ENCODE assay signal across 1 cellular context in the genomic region with DNA sequence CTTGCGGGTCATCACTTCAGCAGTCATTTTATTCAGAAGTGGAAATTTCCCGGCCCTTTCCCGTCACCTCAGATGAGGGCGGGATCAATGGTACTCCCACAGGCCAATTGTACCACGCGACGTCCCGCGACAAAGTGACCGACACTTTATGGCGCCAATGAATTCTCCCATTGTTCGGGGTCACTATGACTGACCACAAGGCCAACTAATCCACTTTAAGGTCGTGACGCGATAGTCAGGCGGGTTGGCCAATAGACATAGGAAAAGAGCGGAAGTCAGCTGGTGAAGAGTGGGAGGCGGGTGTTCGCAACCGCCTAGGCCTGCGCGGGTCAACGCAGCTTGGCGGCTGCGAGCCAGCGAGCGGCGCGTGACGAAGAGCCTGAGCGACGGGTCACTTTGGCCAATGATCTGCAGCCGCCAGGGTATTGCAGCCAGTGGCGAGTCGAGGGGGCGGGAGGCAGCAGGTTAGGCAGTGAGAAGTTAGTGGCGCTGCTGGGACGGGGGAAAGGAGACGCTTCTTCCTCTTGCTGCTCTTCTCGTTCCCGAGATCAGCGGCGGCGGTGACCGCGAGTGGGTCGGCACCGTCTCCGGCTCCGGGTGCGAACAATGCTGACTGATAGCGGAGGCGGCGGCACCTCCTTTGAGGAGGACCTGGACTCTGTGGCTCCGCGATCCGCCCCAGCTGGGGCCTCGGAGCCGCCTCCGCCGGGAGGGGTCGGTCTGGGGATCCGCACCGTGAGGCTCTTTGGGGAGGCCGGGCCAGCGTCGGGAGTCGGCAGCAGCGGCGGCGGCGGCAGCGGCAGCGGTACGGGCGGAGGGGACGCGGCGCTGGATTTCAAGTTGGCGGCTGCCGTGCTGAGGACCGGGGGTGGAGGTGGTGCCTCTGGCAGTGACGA.
TF ChIP-seq lines count a peak whose summit lies in the region.

A gene with protein sequence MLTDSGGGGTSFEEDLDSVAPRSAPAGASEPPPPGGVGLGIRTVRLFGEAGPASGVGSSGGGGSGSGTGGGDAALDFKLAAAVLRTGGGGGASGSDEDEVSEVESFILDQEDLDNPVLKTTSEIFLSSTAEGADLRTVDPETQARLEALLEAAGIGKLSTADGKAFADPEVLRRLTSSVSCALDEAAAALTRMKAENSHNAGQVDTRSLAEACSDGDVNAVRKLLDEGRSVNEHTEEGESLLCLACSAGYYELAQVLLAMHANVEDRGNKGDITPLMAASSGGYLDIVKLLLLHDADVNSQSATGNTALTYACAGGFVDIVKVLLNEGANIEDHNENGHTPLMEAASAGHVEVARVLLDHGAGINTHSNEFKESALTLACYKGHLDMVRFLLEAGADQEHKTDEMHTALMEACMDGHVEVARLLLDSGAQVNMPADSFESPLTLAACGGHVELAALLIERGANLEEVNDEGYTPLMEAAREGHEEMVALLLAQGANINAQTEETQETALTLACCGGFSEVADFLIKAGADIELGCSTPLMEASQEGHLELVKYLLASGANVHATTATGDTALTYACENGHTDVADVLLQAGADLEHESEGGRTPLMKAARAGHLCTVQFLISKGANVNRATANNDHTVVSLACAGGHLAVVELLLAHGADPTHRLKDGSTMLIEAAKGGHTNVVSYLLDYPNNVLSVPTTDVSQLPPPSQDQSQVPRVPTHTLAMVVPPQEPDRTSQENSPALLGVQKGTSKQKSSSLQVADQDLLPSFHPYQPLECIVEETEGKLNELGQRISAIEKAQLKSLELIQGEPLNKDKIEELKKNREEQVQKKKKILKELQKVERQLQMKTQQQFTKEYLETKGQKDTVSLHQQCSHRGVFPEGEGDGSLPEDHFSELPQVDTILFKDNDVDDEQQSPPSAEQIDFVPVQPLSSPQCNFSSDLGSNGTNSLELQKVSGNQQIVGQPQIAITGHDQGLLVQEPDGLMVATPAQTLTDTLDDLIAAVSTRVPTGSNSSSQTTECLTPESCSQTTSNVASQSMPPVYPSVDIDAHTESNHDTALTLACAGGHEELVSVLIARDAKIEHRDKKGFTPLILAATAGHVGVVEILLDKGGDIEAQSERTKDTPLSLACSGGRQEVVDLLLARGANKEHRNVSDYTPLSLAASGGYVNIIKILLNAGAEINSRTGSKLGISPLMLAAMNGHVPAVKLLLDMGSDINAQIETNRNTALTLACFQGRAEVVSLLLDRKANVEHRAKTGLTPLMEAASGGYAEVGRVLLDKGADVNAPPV (N-terminal part only) (plus strand): TSS at position 472 of the 896 bp plus-strand sequence. CDS start 135 bp downstream, at position 607.

TF ChIP-seq in K562, 482 proteins besides CTCF, POLR2A, EP300 and RAD21 (continued from another document and continues in another):
- TF ChIP-seq, protein P1, sequence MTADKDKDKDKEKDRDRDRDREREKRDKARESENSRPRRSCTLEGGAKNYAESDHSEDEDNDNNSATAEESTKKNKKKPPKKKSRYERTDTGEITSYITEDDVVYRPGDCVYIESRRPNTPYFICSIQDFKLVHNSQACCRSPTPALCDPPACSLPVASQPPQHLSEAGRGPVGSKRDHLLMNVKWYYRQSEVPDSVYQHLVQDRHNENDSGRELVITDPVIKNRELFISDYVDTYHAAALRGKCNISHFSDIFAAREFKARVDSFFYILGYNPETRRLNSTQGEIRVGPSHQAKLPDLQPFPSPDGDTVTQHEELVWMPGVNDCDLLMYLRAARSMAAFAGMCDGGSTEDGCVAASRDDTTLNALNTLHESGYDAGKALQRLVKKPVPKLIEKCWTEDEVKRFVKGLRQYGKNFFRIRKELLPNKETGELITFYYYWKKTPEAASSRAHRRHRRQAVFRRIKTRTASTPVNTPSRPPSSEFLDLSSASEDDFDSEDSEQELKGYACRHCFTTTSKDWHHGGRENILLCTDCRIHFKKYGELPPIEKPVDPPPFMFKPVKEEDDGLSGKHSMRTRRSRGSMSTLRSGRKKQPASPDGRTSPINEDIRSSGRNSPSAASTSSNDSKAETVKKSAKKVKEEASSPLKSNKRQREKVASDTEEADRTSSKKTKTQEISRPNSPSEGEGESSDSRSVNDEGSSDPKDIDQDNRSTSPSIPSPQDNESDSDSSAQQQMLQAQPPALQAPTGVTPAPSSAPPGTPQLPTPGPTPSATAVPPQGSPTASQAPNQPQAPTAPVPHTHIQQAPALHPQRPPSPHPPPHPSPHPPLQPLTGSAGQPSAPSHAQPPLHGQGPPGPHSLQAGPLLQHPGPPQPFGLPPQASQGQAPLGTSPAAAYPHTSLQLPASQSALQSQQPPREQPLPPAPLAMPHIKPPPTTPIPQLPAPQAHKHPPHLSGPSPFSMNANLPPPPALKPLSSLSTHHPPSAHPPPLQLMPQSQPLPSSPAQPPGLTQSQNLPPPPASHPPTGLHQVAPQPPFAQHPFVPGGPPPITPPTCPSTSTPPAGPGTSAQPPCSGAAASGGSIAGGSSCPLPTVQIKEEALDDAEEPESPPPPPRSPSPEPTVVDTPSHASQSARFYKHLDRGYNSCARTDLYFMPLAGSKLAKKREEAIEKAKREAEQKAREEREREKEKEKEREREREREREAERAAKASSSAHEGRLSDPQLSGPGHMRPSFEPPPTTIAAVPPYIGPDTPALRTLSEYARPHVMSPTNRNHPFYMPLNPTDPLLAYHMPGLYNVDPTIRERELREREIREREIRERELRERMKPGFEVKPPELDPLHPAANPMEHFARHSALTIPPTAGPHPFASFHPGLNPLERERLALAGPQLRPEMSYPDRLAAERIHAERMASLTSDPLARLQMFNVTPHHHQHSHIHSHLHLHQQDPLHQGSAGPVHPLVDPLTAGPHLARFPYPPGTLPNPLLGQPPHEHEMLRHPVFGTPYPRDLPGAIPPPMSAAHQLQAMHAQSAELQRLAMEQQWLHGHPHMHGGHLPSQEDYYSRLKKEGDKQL (CRISPR knock-in tag; IDR thresholded peaks at IDR 0.05; ENCODE audit: borderline replicate concordance), result no peak
- TF ChIP-seq, protein P2, sequence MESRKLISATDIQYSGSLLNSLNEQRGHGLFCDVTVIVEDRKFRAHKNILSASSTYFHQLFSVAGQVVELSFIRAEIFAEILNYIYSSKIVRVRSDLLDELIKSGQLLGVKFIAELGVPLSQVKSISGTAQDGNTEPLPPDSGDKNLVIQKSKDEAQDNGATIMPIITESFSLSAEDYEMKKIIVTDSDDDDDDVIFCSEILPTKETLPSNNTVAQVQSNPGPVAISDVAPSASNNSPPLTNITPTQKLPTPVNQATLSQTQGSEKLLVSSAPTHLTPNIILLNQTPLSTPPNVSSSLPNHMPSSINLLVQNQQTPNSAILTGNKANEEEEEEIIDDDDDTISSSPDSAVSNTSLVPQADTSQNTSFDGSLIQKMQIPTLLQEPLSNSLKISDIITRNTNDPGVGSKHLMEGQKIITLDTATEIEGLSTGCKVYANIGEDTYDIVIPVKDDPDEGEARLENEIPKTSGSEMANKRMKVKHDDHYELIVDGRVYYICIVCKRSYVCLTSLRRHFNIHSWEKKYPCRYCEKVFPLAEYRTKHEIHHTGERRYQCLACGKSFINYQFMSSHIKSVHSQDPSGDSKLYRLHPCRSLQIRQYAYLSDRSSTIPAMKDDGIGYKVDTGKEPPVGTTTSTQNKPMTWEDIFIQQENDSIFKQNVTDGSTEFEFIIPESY (CRISPR knock-in tag; IDR thresholded peaks at IDR 0.05), result no peak
- TF ChIP-seq HNRNPL (IDR thresholded peaks at IDR 0.05; ENCODE audit: low read depth, low read length) (no peak), RFX7 (CRISPR knock-in tag; IDR thresholded peaks at IDR 0.05) (no peak), RFX1 (IDR thresholded peaks at IDR 0.05) (peak; percentile 56; the same call in 1 of the 2 replicates), BCL6 (CRISPR knock-in tag; IDR thresholded peaks at IDR 0.05) (no peak), SRSF1 (IDR thresholded peaks at IDR 0.05; ENCODE audit: low read depth, low read length) (no peak), C11orf30 (IDR thresholded peaks at IDR 0.05; ENCODE audit: low read depth) (peak; percentile 73), ETS2 (tag; IDR thresholded peaks at IDR 0.05; ENCODE audit: borderline replicate concordance, poor library complexity, severe bottlenecking) (no peak), ZFP36 (IDR thresholded peaks at IDR 0.05; ENCODE audit: low read depth, low read length, partially characterized antibody) (no peak), FOXP1 (CRISPR knock-in tag; IDR thresholded peaks at IDR 0.05) (no peak; the same call in 1 of the 2 replicates), NBN (IDR thresholded peaks at IDR 0.05; ENCODE audit: low read depth) (no peak)
- TF ChIP-seq, protein P3, sequence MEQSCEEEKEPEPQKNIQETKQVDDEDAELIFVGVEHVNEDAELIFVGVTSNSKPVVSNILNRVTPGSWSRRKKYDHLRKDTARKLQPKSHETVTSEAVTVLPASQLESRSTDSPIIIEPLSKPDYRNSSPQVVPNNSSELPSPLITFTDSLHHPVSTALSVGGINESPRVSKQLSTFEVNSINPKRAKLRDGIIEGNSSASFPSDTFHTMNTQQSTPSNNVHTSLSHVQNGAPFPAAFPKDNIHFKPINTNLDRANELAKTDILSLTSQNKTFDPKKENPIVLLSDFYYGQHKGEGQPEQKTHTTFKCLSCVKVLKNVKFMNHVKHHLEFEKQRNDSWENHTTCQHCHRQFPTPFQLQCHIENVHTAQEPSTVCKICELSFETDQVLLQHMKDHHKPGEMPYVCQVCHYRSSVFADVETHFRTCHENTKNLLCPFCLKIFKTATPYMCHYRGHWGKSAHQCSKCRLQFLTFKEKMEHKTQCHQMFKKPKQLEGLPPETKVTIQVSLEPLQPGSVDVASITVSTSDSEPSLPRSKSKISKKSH (CRISPR knock-in tag; IDR thresholded peaks at IDR 0.05), result no peak
- TF ChIP-seq, protein P4, sequence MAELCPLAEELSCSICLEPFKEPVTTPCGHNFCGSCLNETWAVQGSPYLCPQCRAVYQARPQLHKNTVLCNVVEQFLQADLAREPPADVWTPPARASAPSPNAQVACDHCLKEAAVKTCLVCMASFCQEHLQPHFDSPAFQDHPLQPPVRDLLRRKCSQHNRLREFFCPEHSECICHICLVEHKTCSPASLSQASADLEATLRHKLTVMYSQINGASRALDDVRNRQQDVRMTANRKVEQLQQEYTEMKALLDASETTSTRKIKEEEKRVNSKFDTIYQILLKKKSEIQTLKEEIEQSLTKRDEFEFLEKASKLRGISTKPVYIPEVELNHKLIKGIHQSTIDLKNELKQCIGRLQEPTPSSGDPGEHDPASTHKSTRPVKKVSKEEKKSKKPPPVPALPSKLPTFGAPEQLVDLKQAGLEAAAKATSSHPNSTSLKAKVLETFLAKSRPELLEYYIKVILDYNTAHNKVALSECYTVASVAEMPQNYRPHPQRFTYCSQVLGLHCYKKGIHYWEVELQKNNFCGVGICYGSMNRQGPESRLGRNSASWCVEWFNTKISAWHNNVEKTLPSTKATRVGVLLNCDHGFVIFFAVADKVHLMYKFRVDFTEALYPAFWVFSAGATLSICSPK (IDR thresholded peaks at IDR 0.05; ENCODE audit: borderline replicate concordance), result no peak
- TF ChIP-seq, protein P5, sequence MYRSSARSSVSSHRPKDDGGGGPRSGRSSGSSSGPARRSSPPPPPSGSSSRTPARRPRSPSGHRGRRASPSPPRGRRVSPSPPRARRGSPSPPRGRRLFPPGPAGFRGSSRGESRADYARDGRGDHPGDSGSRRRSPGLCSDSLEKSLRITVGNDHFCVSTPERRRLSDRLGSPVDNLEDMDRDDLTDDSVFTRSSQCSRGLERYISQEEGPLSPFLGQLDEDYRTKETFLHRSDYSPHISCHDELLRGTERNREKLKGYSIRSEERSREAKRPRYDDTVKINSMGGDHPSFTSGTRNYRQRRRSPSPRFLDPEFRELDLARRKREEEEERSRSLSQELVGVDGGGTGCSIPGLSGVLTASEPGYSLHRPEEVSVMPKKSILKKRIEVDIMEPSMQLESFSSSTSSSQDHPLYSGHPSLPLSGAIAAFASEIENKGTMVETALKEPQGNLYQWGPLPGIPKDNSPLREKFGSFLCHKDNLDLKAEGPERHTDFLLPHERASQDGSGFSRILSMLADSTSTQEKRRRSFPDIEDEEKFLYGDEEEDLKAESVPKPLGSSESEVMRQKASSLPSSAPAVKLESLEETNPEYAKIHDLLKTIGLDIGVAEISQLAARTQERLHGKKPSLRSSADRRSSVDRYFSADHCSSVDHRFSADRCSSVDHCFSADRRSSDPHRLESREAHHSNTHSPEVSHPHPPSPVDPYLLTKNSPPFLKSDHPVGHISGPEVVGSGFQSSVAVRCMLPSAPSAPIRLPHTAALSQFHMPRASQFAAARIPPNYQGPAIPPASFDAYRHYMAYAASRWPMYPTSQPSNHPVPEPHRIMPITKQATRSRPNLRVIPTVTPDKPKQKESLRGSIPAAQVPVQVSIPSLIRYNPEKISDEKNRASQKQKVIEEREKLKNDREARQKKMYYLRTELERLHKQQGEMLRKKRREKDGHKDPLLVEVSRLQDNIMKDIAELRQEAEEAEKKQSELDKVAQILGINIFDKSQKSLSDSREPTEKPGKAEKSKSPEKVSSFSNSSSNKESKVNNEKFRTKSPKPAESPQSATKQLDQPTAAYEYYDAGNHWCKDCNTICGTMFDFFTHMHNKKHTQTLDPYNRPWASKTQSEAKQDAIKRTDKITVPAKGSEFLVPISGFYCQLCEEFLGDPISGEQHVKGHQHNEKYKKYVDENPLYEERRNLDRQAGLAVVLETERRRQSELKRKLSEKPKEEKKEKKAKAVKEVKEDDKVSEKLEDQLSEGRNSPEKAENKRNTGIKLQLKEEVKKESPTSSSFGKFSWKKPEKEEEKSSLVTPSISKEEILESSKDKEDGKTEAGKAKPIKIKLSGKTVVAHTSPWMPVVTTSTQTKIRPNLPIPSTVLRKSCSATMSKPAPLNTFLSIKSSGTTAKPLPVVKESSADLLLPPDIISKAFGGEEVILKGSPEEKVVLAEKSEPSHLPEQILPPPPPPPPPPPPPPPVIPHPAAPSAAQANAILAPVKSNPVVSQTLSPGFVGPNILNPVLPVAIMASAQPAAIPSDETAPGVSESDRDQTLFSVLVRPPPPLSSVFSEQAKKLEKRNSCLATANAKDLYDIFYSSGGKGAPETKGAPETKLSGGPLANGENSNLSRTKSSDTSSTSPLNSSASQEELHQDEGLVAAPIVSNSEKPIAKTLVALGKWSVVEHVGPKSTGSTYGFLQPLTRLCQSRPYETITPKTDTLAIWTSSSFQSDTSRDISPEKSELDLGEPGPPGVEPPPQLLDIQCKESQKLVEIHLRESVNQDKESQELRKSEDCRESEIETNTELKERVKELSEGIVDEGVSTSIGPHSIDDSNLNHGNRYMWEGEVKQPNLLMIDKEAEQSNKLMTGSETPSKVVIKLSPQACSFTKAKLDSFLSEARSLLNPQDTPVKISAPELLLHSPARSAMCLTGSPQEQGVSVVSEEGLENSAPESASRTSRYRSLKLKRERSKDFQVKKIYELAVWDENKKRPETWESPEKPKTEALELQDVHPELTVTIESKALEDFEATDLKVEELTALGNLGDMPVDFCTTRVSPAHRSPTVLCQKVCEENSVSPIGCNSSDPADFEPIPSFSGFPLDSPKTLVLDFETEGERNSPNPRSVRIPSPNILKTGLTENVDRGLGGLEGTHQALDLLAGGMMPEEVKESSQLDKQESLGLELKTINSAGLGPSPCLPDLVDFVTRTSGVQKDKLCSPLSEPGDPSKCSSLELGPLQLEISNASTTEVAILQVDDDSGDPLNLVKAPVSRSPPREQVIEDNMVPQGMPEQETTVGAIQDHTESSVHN (IDR thresholded peaks at IDR 0.05; ENCODE audit: borderline replicate concordance in 1 of 2, low read depth in 1 of 2), result no peak
- TF ChIP-seq, protein P6, sequence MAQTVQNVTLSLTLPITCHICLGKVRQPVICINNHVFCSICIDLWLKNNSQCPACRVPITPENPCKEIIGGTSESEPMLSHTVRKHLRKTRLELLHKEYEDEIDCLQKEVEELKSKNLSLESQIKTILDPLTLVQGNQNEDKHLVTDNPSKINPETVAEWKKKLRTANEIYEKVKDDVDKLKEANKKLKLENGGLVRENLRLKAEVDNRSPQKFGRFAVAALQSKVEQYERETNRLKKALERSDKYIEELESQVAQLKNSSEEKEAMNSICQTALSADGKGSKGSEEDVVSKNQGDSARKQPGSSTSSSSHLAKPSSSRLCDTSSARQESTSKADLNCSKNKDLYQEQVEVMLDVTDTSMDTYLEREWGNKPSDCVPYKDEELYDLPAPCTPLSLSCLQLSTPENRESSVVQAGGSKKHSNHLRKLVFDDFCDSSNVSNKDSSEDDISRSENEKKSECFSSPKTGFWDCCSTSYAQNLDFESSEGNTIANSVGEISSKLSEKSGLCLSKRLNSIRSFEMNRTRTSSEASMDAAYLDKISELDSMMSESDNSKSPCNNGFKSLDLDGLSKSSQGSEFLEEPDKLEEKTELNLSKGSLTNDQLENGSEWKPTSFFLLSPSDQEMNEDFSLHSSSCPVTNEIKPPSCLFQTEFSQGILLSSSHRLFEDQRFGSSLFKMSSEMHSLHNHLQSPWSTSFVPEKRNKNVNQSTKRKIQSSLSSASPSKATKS (CRISPR knock-in tag; IDR thresholded peaks at IDR 0.05), result no peak
